In genomic region chr20:59191036-59191755, GRCh38 we compare ENCODE assay signal across 20 cellular contexts. TPM values are rescaled to one million over a fixed set of nuclear protein-coding genes. Genes with fewer than 3 reads are reported as not detected.
A peak's percentile ranks its signal among the peaks of the same experiment; 100 is the strongest.
DNase-seq lines count a peak whose midpoint lies in the region; ATAC-seq, FAIRE-seq and TF ChIP-seq lines count a peak whose summit lies in the region.
"Had no signal": no experiment of that assay in that cellular context is flagged by ENCODE, and none has a peak within 500 bp of the region (broad histone marks: within the 10 kb centered on the region; RNA-seq: fewer than 3 reads in every experiment).

No MANE protein-coding gene starts in this region.

- WGBS in esophagus muscularis mucosa: 85% methylated on average over 13 of the region's 40 CpGs
- 92% methylated on average over 40 of the region's 40 CpGs for WGBS in aorta, 2 donors

- ATAC-seq in stimulated activated naive CD8-positive, alpha-beta T cell treated with anti-CD3 and anti-CD28 coated beads, Interleukin-15, Interleukin-2, amounts not matched to agents 100 U/mL and 50 U/mL, for 24 hours: peak; percentile 28
- ATAC-seq in aorta (ENCODE audit: low FRiP score): peak; percentile 30
- ATAC-seq in GM21367 (IDR thresholded peaks at IDR 0.05; ENCODE audit: unreplicated experiment): no peak
- ATAC-seq: A549; CD8-positive, alpha-beta T cell had no signal

- no peak overlapping the region for H3K27ac ChIP-seq in esophagus muscularis mucosa (replicated peaks in 1 of 4)
- H3K27ac ChIP-seq in aorta (ENCODE audit: low read depth in 1 of 2, low read length in 2 of 2): no peak overlapping the region
- H3K27ac ChIP-seq: A549, C4-2B had no signal

- H3K9me3 ChIP-seq in esophagus muscularis mucosa (no peaks in the 10 kb centered on the region), aorta (ENCODE audit: control insufficient read depth, low read length) (no peaks in the 10 kb centered on the region)
- H3K9me3 ChIP-seq: A549, BE2C had no signal

- H3K36me3 ChIP-seq in esophagus muscularis mucosa: no peaks in the 10 kb centered on the region
- H3K36me3 ChIP-seq in aorta (ENCODE audit: control insufficient read depth in 1 of 2, insufficient read depth in 2 of 2, low read length in 1 of 2): no peaks in the 10 kb centered on the region
- H3K36me3 ChIP-seq: BE2C had no signal

- DNase-seq in HTR-8/SVneo (ENCODE audit: insufficient read length, low spot score) (no peak), esophagus muscularis mucosa (ENCODE audit: extremely low spot score) (peak; percentile 60), aorta (no peak), activated gamma-delta T cell treated with Interleukin-2 at 50 U/mL for 16 hours (no peak), mesenteric fat pad (ENCODE audit: low spot score) (no peak)
- DNase-seq in stimulated activated naive CD8-positive, alpha-beta T cell treated with anti-CD3 and anti-CD28 coated beads, Interleukin-15, Interleukin-2, amounts not matched to agents 100 U/mL and 50 U/mL, for 24 hours: no peak
- DNase-seq: BE2C; CD8-positive, alpha-beta T cell; COR-L47; DMS153; DND-41; GDM1 had no signal

- FAIRE-seq in HTR-8/SVneo (lab: Jason Lieb, UNC): peak; percentile 86
- FAIRE-seq: A549, D721Med, GM12892, GM19239, H54 had no signal

- no peaks in the 10 kb centered on the region for H3K4me1 ChIP-seq in esophagus muscularis mucosa
- H3K4me1 ChIP-seq in aorta (ENCODE audit: control insufficient read depth in 1 of 2, insufficient read depth in 2 of 2, low read length in 2 of 2): no peaks in the 10 kb centered on the region
- H3K4me1 ChIP-seq: A549, BE2C had no signal

- TF ChIP-seq CTCF in esophagus muscularis mucosa (IDR thresholded peaks at IDR 0.05): no peak

- intact Hi-C loops in esophagus muscularis mucosa (cut with DNase I): no loop called here
- intact Hi-C loops in aorta (cut with DNase I): no loop called here

- H3K27me3 ChIP-seq in esophagus muscularis mucosa (peaks cover 0 to 35% (median 0%) of the 10 kb centered on the region in 4 donors), aorta (ENCODE audit: control insufficient read depth in 1 of 2, insufficient read depth in 2 of 2, low read length in 1 of 2) (no peaks in the 10 kb centered on the region)
- H3K27me3 ChIP-seq: BE2C had no signal

- H3K4me3 ChIP-seq in esophagus muscularis mucosa: no peak overlapping the region
- no peak overlapping the region for H3K4me3 ChIP-seq in aorta (ENCODE audit: low read length in 2 of 2)
- H3K4me3 ChIP-seq: A549 had no signal

- TF ChIP-seq POLR2A in esophagus muscularis mucosa (IDR thresholded peaks at IDR 0.05; ENCODE audit: low read depth): no peak

- no peak for TF ChIP-seq EP300 in esophagus muscularis mucosa (IDR thresholded peaks at IDR 0.05)

RNA-seq across cellular contexts. Expression of gene ZNF831, which starts 27.6 kb away (rescaled TPM):
- total RNA-seq in esophagus muscularis mucosa (1 to 10 TPM in 1 of 4 donors, under 1 TPM in 3; 0.34 to 1.3 (median 0.56) TPM), aorta (under 1 TPM; 0.57 to 0.68 TPM), mesenteric fat pad (0.32 TPM)
- polyA plus RNA-seq in aorta: under 1 TPM in 1 of 2 donors, not detected in 1; 0.03 TPM
- polyA plus RNA-seq: A549, AG04450 had no signal
